10 cellular contexts compared by ENCODE assay signal in genomic region chr1:205441318-205441633, GRCh38. TPM values are rescaled to one million over a fixed set of nuclear protein-coding genes. Genes with fewer than 3 reads are reported as not detected.
DNase-seq lines count a peak whose midpoint lies in the region; ATAC-seq, FAIRE-seq and TF ChIP-seq lines count a peak whose summit lies in the region.
"Had no signal": no experiment of that assay in that cellular context is flagged by ENCODE, and none has a peak within 500 bp of the region (broad histone marks: within the 10 kb centered on the region; RNA-seq: fewer than 3 reads in every experiment).

No MANE protein-coding gene starts in this region.

- POLR2A ChIA-PET in activated CD4-positive, alpha-beta memory T cell treated with anti-CD3 and anti-CD28 coated beads, Interleukin-2, amount 10 ng/mL, durations not matched to agents 7 days and 5 days (lab: Charles Lee): interaction anchor here (0.6 to 2.0 kb wide), 10 partner anchors 10 to 191 kb away, joined by 3 to 12 read pairs (median 4); partner anchors contain the start of genes ELK4 and NUAK2

- DNase-seq in activated naive CD4-positive, alpha-beta T cell treated with Interleukin-2 at 50 U/mL for 16 hours: no peak
- DNase-seq in activated CD4-positive, alpha-beta memory T cell treated with anti-CD3 and anti-CD28 coated beads, Interleukin-2, amount 10 ng/mL, durations not matched to agents 7 days and 5 days: no peak
- DNase-seq in keratinocyte (ENCODE audit: low read depth, low spot score) (no peak), thyroid gland (no peak), NCI-H510A (lab: John Stamatoyannopoulos, UW) (no peak), HuH-7.5 (ENCODE audit: low spot score) (no peak)

- TF ChIP-seq CTCF in keratinocyte (optimal IDR thresholded peaks at IDR 0.05 in 1 of 3, IDR thresholded peaks at IDR 0.05 in 1 of 3, conservative IDR thresholded peaks at IDR 0.05 in 1 of 3; ENCODE audit: extremely low read depth in 1 of 3, insufficient read depth in 2 of 3, low read length in 3 of 3) (no peak), thyroid gland (IDR thresholded peaks at IDR 0.05) (no peak)

- peak overlapping the region; percentile 78 for H3K4me3 Mint-ChIP-seq in activated naive CD4-positive, alpha-beta T cell treated with anti-CD3 and anti-CD28 coated beads, Interleukin-2, amount 50 U/mL, for 24 hours
- H3K4me3 Mint-ChIP-seq in activated CD4-positive, alpha-beta memory T cell treated with anti-CD3 and anti-CD28 coated beads, Interleukin-2, amount 10 ng/mL, durations not matched to agents 7 days and 5 days: peak overlapping the region; percentile 72

- intact Hi-C loops in thyroid gland (cut with DNase I): no loop called here

- H3K36me3 ChIP-seq in keratinocyte (ENCODE audit: control insufficient read depth in 2 of 2, extremely low read depth in 1 of 2, insufficient read depth in 2 of 2, low read length in 2 of 2): peaks cover 15 to 17% of the 10 kb centered on the region in 2 experiments
- H3K36me3 ChIP-seq in thyroid gland: no peaks in the 10 kb centered on the region

- H3K27ac ChIP-seq in keratinocyte (ENCODE audit: control insufficient read depth, insufficient read depth, low read length) (peak overlapping the region; percentile 64), thyroid gland (peak overlapping the region; percentile 81 to 94 (median 94))

- peak overlapping the region; percentile 46 for H3K4me2 ChIP-seq in keratinocyte (ENCODE audit: control insufficient read depth, extremely low read depth, insufficient read depth, low read depth, low read length)

- dilution Hi-C loops in keratinocyte (cut with MboI; ENCODE audit: extremely low pct_ligation_motif_present, low sequenced_read_pairs): no loop called here

- peaks cover 22% of the 10 kb centered on the region for H3K79me2 ChIP-seq in keratinocyte (ENCODE audit: control insufficient read depth, insufficient read depth, low read length)

- ATAC-seq in HG02884 (IDR thresholded peaks at IDR 0.05; ENCODE audit: unreplicated experiment): no peak

- FAIRE-seq in keratinocyte (lab: Jason Lieb, UNC): no peak
- FAIRE-seq: kidney had no signal

- H3K27ac Mint-ChIP-seq in activated naive CD4-positive, alpha-beta T cell treated with anti-CD3 and anti-CD28 coated beads, Interleukin-2, amount 50 U/mL, for 24 hours: peak overlapping the region; percentile 91
- peak overlapping the region; percentile 88 for H3K27ac Mint-ChIP-seq in activated CD4-positive, alpha-beta memory T cell treated with anti-CD3 and anti-CD28 coated beads, Interleukin-2, amount 10 ng/mL, durations not matched to agents 7 days and 5 days

- H4K20me1 ChIP-seq in keratinocyte (ENCODE audit: control insufficient read depth, extremely low read depth, insufficient read depth, low read length): peaks cover 10% of the 10 kb centered on the region

- H3K27me3 Mint-ChIP-seq in activated naive CD4-positive, alpha-beta T cell treated with anti-CD3 and anti-CD28 coated beads, Interleukin-2, amount 50 U/mL, for 24 hours: no peaks in the 10 kb centered on the region
- no peaks in the 10 kb centered on the region for H3K27me3 Mint-ChIP-seq in activated CD4-positive, alpha-beta memory T cell treated with anti-CD3 and anti-CD28 coated beads, Interleukin-2, amount 10 ng/mL, durations not matched to agents 7 days and 5 days

- H3K4me1 Mint-ChIP-seq in activated naive CD4-positive, alpha-beta T cell treated with anti-CD3 and anti-CD28 coated beads, Interleukin-2, amount 50 U/mL, for 24 hours: peaks cover 22% of the 10 kb centered on the region
- peaks cover 26% of the 10 kb centered on the region for H3K4me1 Mint-ChIP-seq in activated CD4-positive, alpha-beta memory T cell treated with anti-CD3 and anti-CD28 coated beads, Interleukin-2, amount 10 ng/mL, durations not matched to agents 7 days and 5 days

- H3K27me3 ChIP-seq in keratinocyte (ENCODE audit: control insufficient read depth, extremely low read depth, insufficient read depth, low read length): no peaks in the 10 kb centered on the region
- H3K27me3 ChIP-seq in thyroid gland: no peaks in the 10 kb centered on the region

- WGBS in thyroid gland, 2 donors: 55 to 56% methylated on average over 6 of the region's 6 CpGs

- peak overlapping the region; percentile 31 for H3K9ac ChIP-seq in keratinocyte (ENCODE audit: control insufficient read depth, extremely low read depth, insufficient read depth, low read length)

- H3K9me3 ChIP-seq in keratinocyte (ENCODE audit: control insufficient read depth, low read depth, low read length) (no peaks in the 10 kb centered on the region), thyroid gland (no peaks in the 10 kb centered on the region)

- CTCF ChIA-PET in activated CD4-positive, alpha-beta memory T cell treated with anti-CD3 and anti-CD28 coated beads, Interleukin-2, amount 10 ng/mL, durations not matched to agents 7 days and 5 days (lab: Charles Lee): interaction anchor here (0.9 to 3.2 kb wide), 12 partner anchors 8 to 380 kb away, joined by 3 to 30 read pairs (median 5); no protein-coding TSS in a partner anchor

- H2AFZ ChIP-seq in keratinocyte (ENCODE audit: control insufficient read depth, low read length): no peak overlapping the region

- H3K36me3 Mint-ChIP-seq in activated naive CD4-positive, alpha-beta T cell treated with anti-CD3 and anti-CD28 coated beads, Interleukin-2, amount 50 U/mL, for 24 hours: no peaks in the 10 kb centered on the region
- H3K36me3 Mint-ChIP-seq in activated CD4-positive, alpha-beta memory T cell treated with anti-CD3 and anti-CD28 coated beads, Interleukin-2, amount 10 ng/mL, durations not matched to agents 7 days and 5 days (ENCODE audit: low read depth): no peaks in the 10 kb centered on the region

- H3K9me1 ChIP-seq in keratinocyte (ENCODE audit: control insufficient read depth, extremely low read depth, insufficient read depth, low read length): peaks cover 7% of the 10 kb centered on the region

- peaks cover 53% of the 10 kb centered on the region for H3K4me1 ChIP-seq in keratinocyte (ENCODE audit: control insufficient read depth, extremely low read depth, insufficient read depth, low read length)
- peaks cover 67 to 88% of the 10 kb centered on the region in 2 donors for H3K4me1 ChIP-seq in thyroid gland

- H3K4me3 ChIP-seq in keratinocyte (ENCODE audit: control insufficient read depth in 2 of 3, extremely low read depth in 1 of 3, insufficient read depth in 2 of 3, low read depth in 1 of 3, low read length in 3 of 3): peak overlapping the region in 1 of 3 experiments; percentile 20
- H3K4me3 ChIP-seq in thyroid gland (replicated peaks in 1 of 3): no peak overlapping the region

- H3K9me3 Mint-ChIP-seq in activated naive CD4-positive, alpha-beta T cell treated with anti-CD3 and anti-CD28 coated beads, Interleukin-2, amount 50 U/mL, for 24 hours: no peaks in the 10 kb centered on the region
- no peaks in the 10 kb centered on the region for H3K9me3 Mint-ChIP-seq in activated CD4-positive, alpha-beta memory T cell treated with anti-CD3 and anti-CD28 coated beads, Interleukin-2, amount 10 ng/mL, durations not matched to agents 7 days and 5 days

- no peak for TF ChIP-seq POLR2A in thyroid gland (IDR thresholded peaks at IDR 0.05)

RNA-seq across cellular contexts. Expression of gene BLACAT1, which starts 14.6 kb away (rescaled TPM):
- under 1 TPM; 0.55 to 0.65 TPM for total RNA-seq in activated CD4-positive, alpha-beta memory T cell treated with anti-CD3 and anti-CD28 coated beads, Interleukin-2, amount 10 ng/mL, durations not matched to agents 7 days and 5 days
- polyA plus RNA-seq in keratinocyte: 2.3 to 5.2 TPM (median 4.0 TPM) in 3 replicates
- 0.62 TPM for polyA plus RNA-seq in keratinocyte (2011; ENCODE audit: low read depth)
- 1.7 and 2.2 TPM in 2 replicates for polyA plus RNA-seq in keratinocyte (2011; cell fraction: cytosol; rRNA removed)
- polyA plus RNA-seq in keratinocyte (2011; cell fraction: nucleus; rRNA removed): 14.6 and 16.6 TPM in 2 replicates
- polyA plus RNA-seq in keratinocyte (2012; ENCODE audit: low replicate concordance): 1.3 and 1.8 TPM in 2 replicates
- 3.4 to 9.0 TPM (median 6.4 TPM) in 3 replicates for polyA minus RNA-seq in keratinocyte
- 1.2 TPM for polyA minus RNA-seq in keratinocyte (2011; cell fraction: cytosol; rRNA and poly(A)+ RNA removed)
- polyA minus RNA-seq in keratinocyte (2011; cell fraction: nucleus; rRNA and poly(A)+ RNA removed): 3.9 and 7.1 TPM in 2 replicates
- total RNA-seq in thyroid gland: 1 to 10 TPM; 2.3 to 4.2 (median 3.2) TPM
- total RNA-seq: skeletal muscle tissue had no signal

RNA-seq across cellular contexts. Expression of gene LEMD1, which starts 19.4 kb away (rescaled TPM):
- total RNA-seq in activated CD4-positive, alpha-beta memory T cell treated with anti-CD3 and anti-CD28 coated beads, Interleukin-2, amount 10 ng/mL, durations not matched to agents 7 days and 5 days: 1 to 10 TPM; 1.1 to 2.2 TPM
- 0.91 to 3.4 TPM (median 1.9 TPM) in 3 replicates for polyA plus RNA-seq in keratinocyte
- polyA plus RNA-seq in keratinocyte (2011; ENCODE audit: low read depth): 53.8 TPM
- polyA plus RNA-seq in keratinocyte (2011; cell fraction: cytosol; rRNA removed): 2.7 and 4.3 TPM in 2 replicates
- 6.5 and 7.2 TPM in 2 replicates for polyA plus RNA-seq in keratinocyte (2011; cell fraction: nucleus; rRNA removed)
- 1.8 and 60.2 TPM in 2 replicates for polyA plus RNA-seq in keratinocyte (2012; ENCODE audit: low replicate concordance)
- 5.7 to 15.9 TPM (median 6.8 TPM) in 3 replicates for polyA minus RNA-seq in keratinocyte
- polyA minus RNA-seq in keratinocyte (2011; cell fraction: cytosol; rRNA and poly(A)+ RNA removed): not detected
- polyA minus RNA-seq in keratinocyte (2011; cell fraction: nucleus; rRNA and poly(A)+ RNA removed): 3.9 and 5.8 TPM in 2 replicates
- 1 to 10 TPM in 3 of 4 donors, under 1 TPM in 1; 0.67 to 7.3 (median 6.0) TPM for total RNA-seq in thyroid gland
- total RNA-seq: skeletal muscle tissue had no signal
